1 cellular context compared by ENCODE assay signal in the genomic region with DNA sequence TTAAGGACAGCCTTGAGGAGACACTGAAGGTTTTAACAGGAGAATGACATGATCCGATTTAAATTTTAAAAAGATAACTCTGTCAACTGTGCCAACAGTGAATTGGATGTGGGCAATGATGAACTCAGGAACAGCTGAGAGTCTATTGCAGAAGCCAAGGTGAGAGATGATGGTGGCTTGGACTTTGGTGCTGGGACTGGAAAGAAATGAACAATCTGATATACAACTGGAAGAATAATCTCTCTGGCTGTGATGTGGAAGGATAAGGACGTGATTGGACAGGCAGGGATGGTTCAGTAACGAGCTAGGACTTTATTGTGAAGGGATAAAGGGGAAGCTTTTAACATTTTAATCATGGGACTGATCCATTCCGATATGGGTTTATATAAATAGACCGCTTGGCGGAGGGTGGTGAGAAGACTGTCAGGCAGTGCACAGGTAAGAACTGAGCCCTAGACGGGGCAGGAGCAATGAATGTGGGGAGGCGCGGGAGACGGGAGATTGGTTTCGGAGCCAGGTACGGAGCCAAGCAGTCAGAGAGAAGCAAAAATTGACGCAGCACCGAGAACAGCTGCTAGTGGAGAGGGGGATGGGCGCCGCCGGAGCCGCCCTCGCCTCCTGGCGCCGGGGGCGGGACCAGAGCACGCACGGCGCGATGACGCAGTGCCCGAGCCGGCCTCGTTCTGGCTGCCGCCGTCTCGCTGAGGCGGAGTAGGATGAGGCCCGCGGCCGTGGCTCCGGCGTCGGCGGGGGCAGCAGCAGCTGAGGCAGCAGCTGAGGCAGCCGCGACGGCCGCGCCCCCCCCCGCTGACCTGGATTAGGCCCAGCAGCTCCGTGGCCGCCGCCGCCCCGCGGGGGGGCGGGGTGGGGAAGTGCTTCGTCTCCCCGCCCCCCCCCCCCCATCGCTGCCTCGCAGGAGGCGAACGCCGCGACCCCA.
TF ChIP-seq lines count a peak whose summit lies in the region.

A gene with protein sequence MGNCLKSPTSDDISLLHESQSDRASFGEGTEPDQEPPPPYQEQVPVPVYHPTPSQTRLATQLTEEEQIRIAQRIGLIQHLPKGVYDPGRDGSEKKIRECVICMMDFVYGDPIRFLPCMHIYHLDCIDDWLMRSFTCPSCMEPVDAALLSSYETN (plus strand): TSS at position 663 of the 937 bp plus-strand sequence. CDS start 484 bp downstream, outside the sequence.

TF ChIP-seq in K562, 482 proteins besides CTCF, POLR2A, EP300 and RAD21 (continued from another document and continues in another):
- TF ChIP-seq, protein P1, sequence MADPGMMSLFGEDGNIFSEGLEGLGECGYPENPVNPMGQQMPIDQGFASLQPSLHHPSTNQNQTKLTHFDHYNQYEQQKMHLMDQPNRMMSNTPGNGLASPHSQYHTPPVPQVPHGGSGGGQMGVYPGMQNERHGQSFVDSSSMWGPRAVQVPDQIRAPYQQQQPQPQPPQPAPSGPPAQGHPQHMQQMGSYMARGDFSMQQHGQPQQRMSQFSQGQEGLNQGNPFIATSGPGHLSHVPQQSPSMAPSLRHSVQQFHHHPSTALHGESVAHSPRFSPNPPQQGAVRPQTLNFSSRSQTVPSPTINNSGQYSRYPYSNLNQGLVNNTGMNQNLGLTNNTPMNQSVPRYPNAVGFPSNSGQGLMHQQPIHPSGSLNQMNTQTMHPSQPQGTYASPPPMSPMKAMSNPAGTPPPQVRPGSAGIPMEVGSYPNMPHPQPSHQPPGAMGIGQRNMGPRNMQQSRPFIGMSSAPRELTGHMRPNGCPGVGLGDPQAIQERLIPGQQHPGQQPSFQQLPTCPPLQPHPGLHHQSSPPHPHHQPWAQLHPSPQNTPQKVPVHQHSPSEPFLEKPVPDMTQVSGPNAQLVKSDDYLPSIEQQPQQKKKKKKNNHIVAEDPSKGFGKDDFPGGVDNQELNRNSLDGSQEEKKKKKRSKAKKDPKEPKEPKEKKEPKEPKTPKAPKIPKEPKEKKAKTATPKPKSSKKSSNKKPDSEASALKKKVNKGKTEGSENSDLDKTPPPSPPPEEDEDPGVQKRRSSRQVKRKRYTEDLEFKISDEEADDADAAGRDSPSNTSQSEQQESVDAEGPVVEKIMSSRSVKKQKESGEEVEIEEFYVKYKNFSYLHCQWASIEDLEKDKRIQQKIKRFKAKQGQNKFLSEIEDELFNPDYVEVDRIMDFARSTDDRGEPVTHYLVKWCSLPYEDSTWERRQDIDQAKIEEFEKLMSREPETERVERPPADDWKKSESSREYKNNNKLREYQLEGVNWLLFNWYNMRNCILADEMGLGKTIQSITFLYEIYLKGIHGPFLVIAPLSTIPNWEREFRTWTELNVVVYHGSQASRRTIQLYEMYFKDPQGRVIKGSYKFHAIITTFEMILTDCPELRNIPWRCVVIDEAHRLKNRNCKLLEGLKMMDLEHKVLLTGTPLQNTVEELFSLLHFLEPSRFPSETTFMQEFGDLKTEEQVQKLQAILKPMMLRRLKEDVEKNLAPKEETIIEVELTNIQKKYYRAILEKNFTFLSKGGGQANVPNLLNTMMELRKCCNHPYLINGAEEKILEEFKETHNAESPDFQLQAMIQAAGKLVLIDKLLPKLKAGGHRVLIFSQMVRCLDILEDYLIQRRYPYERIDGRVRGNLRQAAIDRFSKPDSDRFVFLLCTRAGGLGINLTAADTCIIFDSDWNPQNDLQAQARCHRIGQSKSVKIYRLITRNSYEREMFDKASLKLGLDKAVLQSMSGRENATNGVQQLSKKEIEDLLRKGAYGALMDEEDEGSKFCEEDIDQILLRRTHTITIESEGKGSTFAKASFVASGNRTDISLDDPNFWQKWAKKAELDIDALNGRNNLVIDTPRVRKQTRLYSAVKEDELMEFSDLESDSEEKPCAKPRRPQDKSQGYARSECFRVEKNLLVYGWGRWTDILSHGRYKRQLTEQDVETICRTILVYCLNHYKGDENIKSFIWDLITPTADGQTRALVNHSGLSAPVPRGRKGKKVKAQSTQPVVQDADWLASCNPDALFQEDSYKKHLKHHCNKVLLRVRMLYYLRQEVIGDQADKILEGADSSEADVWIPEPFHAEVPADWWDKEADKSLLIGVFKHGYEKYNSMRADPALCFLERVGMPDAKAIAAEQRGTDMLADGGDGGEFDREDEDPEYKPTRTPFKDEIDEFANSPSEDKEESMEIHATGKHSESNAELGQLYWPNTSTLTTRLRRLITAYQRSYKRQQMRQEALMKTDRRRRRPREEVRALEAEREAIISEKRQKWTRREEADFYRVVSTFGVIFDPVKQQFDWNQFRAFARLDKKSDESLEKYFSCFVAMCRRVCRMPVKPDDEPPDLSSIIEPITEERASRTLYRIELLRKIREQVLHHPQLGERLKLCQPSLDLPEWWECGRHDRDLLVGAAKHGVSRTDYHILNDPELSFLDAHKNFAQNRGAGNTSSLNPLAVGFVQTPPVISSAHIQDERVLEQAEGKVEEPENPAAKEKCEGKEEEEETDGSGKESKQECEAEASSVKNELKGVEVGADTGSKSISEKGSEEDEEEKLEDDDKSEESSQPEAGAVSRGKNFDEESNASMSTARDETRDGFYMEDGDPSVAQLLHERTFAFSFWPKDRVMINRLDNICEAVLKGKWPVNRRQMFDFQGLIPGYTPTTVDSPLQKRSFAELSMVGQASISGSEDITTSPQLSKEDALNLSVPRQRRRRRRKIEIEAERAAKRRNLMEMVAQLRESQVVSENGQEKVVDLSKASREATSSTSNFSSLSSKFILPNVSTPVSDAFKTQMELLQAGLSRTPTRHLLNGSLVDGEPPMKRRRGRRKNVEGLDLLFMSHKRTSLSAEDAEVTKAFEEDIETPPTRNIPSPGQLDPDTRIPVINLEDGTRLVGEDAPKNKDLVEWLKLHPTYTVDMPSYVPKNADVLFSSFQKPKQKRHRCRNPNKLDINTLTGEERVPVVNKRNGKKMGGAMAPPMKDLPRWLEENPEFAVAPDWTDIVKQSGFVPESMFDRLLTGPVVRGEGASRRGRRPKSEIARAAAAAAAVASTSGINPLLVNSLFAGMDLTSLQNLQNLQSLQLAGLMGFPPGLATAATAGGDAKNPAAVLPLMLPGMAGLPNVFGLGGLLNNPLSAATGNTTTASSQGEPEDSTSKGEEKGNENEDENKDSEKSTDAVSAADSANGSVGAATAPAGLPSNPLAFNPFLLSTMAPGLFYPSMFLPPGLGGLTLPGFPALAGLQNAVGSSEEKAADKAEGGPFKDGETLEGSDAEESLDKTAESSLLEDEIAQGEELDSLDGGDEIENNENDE (IDR thresholded peaks at IDR 0.05; ENCODE audit: low read depth, low read length) = no peak
- TF ChIP-seq CHD4 (IDR thresholded peaks at IDR 0.05; ENCODE audit: insufficient read depth, insufficient replicate concordance, low read depth, low read length, poor library complexity, severe bottlenecking) = no peak
- TF ChIP-seq CBX8 (IDR thresholded peaks at IDR 0.05; ENCODE audit: borderline replicate concordance, extremely low read depth, low read depth, low read length, poor library complexity, severe bottlenecking) = no peak
- TF ChIP-seq CEBPG (CRISPR knock-in tag; IDR thresholded peaks at IDR 0.05) = no peak; the same call in 1 of the 2 replicates
- TF ChIP-seq CEBPG (tag; conservative IDR thresholded peaks at IDR 0.05 in 1 of 2, IDR thresholded peaks at IDR 0.05 in 1 of 2) = no peak
- no peak for TF ChIP-seq ZNF75A (CRISPR knock-in tag; IDR thresholded peaks at IDR 0.05)
- no peak for TF ChIP-seq ZNF134 (CRISPR knock-in tag; conservative IDR thresholded peaks at IDR 0.05)
- TF ChIP-seq, protein P2, sequence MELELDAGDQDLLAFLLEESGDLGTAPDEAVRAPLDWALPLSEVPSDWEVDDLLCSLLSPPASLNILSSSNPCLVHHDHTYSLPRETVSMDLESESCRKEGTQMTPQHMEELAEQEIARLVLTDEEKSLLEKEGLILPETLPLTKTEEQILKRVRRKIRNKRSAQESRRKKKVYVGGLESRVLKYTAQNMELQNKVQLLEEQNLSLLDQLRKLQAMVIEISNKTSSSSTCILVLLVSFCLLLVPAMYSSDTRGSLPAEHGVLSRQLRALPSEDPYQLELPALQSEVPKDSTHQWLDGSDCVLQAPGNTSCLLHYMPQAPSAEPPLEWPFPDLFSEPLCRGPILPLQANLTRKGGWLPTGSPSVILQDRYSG (tag; conservative IDR thresholded peaks at IDR 0.05; ENCODE audit: low read depth) = no peak
- TF ChIP-seq ZNF174 (CRISPR knock-in tag; IDR thresholded peaks at IDR 0.05) = no peak
- TF ChIP-seq, protein P3, sequence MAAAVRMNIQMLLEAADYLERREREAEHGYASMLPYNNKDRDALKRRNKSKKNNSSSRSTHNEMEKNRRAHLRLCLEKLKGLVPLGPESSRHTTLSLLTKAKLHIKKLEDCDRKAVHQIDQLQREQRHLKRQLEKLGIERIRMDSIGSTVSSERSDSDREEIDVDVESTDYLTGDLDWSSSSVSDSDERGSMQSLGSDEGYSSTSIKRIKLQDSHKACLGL (CRISPR knock-in tag; IDR thresholded peaks at IDR 0.05; ENCODE audit: borderline replicate concordance, poor library complexity, severe bottlenecking) = no peak
- no peak for TF ChIP-seq SMAD1 (IDR thresholded peaks at IDR 0.05; ENCODE audit: low read depth, low read length, partially characterized antibody)
- TF ChIP-seq STAT5A (IDR thresholded peaks at IDR 0.05; ENCODE audit: borderline replicate concordance, low read length) = no peak
- 0 out of 2 replicates have a peak, but pooled peaks have one; percentile 38 for TF ChIP-seq MEF2D (tag; conservative IDR thresholded peaks at IDR 0.05; ENCODE audit: low read depth)
- TF ChIP-seq PHB (CRISPR knock-in tag; IDR thresholded peaks at IDR 0.05) = no peak
- no peak for TF ChIP-seq MAFG (tag; conservative IDR thresholded peaks at IDR 0.05)
- TF ChIP-seq, protein P4, sequence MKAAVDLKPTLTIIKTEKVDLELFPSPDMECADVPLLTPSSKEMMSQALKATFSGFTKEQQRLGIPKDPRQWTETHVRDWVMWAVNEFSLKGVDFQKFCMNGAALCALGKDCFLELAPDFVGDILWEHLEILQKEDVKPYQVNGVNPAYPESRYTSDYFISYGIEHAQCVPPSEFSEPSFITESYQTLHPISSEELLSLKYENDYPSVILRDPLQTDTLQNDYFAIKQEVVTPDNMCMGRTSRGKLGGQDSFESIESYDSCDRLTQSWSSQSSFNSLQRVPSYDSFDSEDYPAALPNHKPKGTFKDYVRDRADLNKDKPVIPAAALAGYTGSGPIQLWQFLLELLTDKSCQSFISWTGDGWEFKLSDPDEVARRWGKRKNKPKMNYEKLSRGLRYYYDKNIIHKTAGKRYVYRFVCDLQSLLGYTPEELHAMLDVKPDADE (conservative IDR thresholded peaks at IDR 0.05; ENCODE audit: control insufficient read depth, low read depth, low read length) = peak; percentile 79
- no peak for TF ChIP-seq CAMTA2 (CRISPR knock-in tag; conservative IDR thresholded peaks at IDR 0.05)
- TF ChIP-seq E2F3 (CRISPR knock-in tag; IDR thresholded peaks at IDR 0.05) = no peak; the same call in 1 of the 2 replicates
- TF ChIP-seq SMAD2 (IDR thresholded peaks at IDR 0.05; ENCODE audit: low read depth, low read length) = no peak
- TF ChIP-seq, protein P5, sequence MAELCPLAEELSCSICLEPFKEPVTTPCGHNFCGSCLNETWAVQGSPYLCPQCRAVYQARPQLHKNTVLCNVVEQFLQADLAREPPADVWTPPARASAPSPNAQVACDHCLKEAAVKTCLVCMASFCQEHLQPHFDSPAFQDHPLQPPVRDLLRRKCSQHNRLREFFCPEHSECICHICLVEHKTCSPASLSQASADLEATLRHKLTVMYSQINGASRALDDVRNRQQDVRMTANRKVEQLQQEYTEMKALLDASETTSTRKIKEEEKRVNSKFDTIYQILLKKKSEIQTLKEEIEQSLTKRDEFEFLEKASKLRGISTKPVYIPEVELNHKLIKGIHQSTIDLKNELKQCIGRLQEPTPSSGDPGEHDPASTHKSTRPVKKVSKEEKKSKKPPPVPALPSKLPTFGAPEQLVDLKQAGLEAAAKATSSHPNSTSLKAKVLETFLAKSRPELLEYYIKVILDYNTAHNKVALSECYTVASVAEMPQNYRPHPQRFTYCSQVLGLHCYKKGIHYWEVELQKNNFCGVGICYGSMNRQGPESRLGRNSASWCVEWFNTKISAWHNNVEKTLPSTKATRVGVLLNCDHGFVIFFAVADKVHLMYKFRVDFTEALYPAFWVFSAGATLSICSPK (IDR thresholded peaks at IDR 0.05; ENCODE audit: borderline replicate concordance) = no peak
- peak; percentile 91 for TF ChIP-seq CTBP1 (IDR thresholded peaks at IDR 0.05; ENCODE audit: borderline replicate concordance)
- TF ChIP-seq ZFP1 (CRISPR knock-in tag; IDR thresholded peaks at IDR 0.05) = no peak
- TF ChIP-seq ADNP (tag; IDR thresholded peaks at IDR 0.05) = no peak
- TF ChIP-seq ZNF444 (CRISPR knock-in tag; IDR thresholded peaks at IDR 0.05) = no peak
- TF ChIP-seq SRSF9 (IDR thresholded peaks at IDR 0.05; ENCODE audit: borderline replicate concordance, low read depth, low read length) = no peak
- peak; percentile 52; the same call in 1 of the 2 replicates for TF ChIP-seq KLF1 (tag; IDR thresholded peaks at IDR 0.05)
- TF ChIP-seq KLF13 (tag; IDR thresholded peaks at IDR 0.05; ENCODE audit: borderline replicate concordance, low read depth) = peak; percentile 67; the same call in 1 of the 2 replicates
- peak; percentile 68 for TF ChIP-seq FUS (optimal IDR thresholded peaks at IDR 0.05; ENCODE audit: low read depth, low read length)
- TF ChIP-seq, protein P6, sequence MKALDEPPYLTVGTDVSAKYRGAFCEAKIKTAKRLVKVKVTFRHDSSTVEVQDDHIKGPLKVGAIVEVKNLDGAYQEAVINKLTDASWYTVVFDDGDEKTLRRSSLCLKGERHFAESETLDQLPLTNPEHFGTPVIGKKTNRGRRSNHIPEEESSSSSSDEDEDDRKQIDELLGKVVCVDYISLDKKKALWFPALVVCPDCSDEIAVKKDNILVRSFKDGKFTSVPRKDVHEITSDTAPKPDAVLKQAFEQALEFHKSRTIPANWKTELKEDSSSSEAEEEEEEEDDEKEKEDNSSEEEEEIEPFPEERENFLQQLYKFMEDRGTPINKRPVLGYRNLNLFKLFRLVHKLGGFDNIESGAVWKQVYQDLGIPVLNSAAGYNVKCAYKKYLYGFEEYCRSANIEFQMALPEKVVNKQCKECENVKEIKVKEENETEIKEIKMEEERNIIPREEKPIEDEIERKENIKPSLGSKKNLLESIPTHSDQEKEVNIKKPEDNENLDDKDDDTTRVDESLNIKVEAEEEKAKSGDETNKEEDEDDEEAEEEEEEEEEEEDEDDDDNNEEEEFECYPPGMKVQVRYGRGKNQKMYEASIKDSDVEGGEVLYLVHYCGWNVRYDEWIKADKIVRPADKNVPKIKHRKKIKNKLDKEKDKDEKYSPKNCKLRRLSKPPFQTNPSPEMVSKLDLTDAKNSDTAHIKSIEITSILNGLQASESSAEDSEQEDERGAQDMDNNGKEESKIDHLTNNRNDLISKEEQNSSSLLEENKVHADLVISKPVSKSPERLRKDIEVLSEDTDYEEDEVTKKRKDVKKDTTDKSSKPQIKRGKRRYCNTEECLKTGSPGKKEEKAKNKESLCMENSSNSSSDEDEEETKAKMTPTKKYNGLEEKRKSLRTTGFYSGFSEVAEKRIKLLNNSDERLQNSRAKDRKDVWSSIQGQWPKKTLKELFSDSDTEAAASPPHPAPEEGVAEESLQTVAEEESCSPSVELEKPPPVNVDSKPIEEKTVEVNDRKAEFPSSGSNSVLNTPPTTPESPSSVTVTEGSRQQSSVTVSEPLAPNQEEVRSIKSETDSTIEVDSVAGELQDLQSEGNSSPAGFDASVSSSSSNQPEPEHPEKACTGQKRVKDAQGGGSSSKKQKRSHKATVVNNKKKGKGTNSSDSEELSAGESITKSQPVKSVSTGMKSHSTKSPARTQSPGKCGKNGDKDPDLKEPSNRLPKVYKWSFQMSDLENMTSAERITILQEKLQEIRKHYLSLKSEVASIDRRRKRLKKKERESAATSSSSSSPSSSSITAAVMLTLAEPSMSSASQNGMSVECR (CRISPR knock-in tag; IDR thresholded peaks at IDR 0.05) = peak; percentile 78
- peak; percentile 88 for TF ChIP-seq EGR1 (conservative IDR thresholded peaks at IDR 0.05)
